25 cellular contexts compared by ENCODE assay signal in the genomic region with DNA sequence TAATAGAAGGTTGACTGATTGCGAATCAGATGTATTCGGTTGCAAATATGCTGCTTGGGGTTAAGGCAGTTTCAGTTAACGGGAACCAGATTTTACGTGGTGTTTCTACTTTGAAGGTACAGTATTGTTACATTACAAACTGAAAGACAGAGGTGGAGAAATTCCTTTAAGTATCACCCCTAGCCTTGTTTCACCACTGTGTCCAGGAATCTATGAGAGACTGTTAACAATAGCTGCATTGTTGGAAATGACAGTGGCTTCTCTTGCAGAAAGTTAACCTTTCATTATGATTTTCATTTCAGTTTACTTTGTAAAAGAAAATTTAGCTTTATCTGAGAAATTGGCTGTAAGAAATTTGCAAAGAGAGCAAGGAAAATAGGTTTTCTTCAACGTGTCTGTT. TPM values are rescaled to one million over a fixed set of nuclear protein-coding genes. Genes with fewer than 3 reads are reported as not detected.
DNase-seq lines count a peak whose midpoint lies in the region; ATAC-seq and TF ChIP-seq lines count a peak whose summit lies in the region.
"Had no signal": no experiment of that assay in that cellular context is flagged by ENCODE, and none has a peak within 500 bp of the region (broad histone marks: within the 10 kb centered on the region; RNA-seq: fewer than 3 reads in every experiment).

No MANE protein-coding gene starts in this region.

- H3K4me1 Mint-ChIP-seq in activated T-helper 2 cell treated with anti-CD3 and anti-CD28 coated beads, Interferon-gamma antibody, Interleukin-2, Interleukin-4, amounts not matched to agents 10 μg/mL and 5 μg/mL and 100 μg/mL, durations not matched to agents 14 hours and 24 hours and 36 hours (ENCODE audit: low read depth) = peaks cover 9% of the 10 kb centered on the region

- TF ChIP-seq RAD21 in neural cell (conservative IDR thresholded peaks at IDR 0.05) = no peak

- no peaks in the 10 kb centered on the region for H3K9me2 ChIP-seq in neural cell (ENCODE audit: insufficient read depth, low read length)

- TF ChIP-seq CTCF in neural cell (IDR thresholded peaks at IDR 0.05; ENCODE audit: poor library complexity, severe bottlenecking) = no peak

- no peak overlapping the region for H3K4me3 Mint-ChIP-seq in activated T-helper 2 cell treated with anti-CD3 and anti-CD28 coated beads, Interferon-gamma antibody, Interleukin-2, Interleukin-4, amounts not matched to agents 10 μg/mL and 5 μg/mL and 100 μg/mL, durations not matched to agents 14 hours and 24 hours and 36 hours (ENCODE audit: low read depth)
- H3K4me3 Mint-ChIP-seq: activated T-cell treated with anti-CD3 and anti-CD28 coated beads, Interleukin-2, amount 50 U/mL, for 4 hours had no signal

- H3K4me3 ChIP-seq in ACC112 (ENCODE audit: low read depth, low read length) (no peak overlapping the region), HUES6 (ENCODE audit: low read depth, low read length) (peak overlapping the region; percentile 86), neural cell (ENCODE audit: low read length) (peak overlapping the region; percentile 77)
- H3K4me3 ChIP-seq: esophagus muscularis mucosa, GM23248, right atrium auricular region, uterus had no signal

- peaks cover 12% of the 10 kb centered on the region for H3K4me1 ChIP-seq in ACC112 (ENCODE audit: control insufficient read depth, insufficient read depth, low read length, unreplicated experiment)
- peaks cover 15% of the 10 kb centered on the region for H3K4me1 ChIP-seq in HUES6 (ENCODE audit: control insufficient read depth, insufficient read depth, low read length)
- H3K4me1 ChIP-seq: right atrium auricular region, uterus had no signal

- H3K27ac Mint-ChIP-seq in activated T-helper 2 cell treated with anti-CD3 and anti-CD28 coated beads, Interferon-gamma antibody, Interleukin-2, Interleukin-4, amounts not matched to agents 10 μg/mL and 5 μg/mL and 100 μg/mL, durations not matched to agents 14 hours and 24 hours and 36 hours = no peak overlapping the region
- H3K27ac Mint-ChIP-seq: activated naive CD4-positive, alpha-beta T cell treated with anti-CD3 and anti-CD28 coated beads, Interleukin-2, amount 50 U/mL, for 72 hours had no signal

- no peaks in the 10 kb centered on the region for H3K36me3 Mint-ChIP-seq in activated T-helper 2 cell treated with anti-CD3 and anti-CD28 coated beads, Interferon-gamma antibody, Interleukin-2, Interleukin-4, amounts not matched to agents 10 μg/mL and 5 μg/mL and 100 μg/mL, durations not matched to agents 14 hours and 24 hours and 36 hours (ENCODE audit: low read depth)
- H3K36me3 Mint-ChIP-seq: activated naive CD4-positive, alpha-beta T cell treated with anti-CD3 and anti-CD28 coated beads, Interleukin-2, amount 50 U/mL, for 72 hours had no signal

- H3K79me2 ChIP-seq in ACC112 (ENCODE audit: control insufficient read depth, insufficient read depth, low read length, unreplicated experiment) (peaks cover 5% of the 10 kb centered on the region), neural cell (replicated peaks; ENCODE audit: insufficient read depth, low read length) (peaks cover 31% of the 10 kb centered on the region)

- peak; percentile 12 for DNase-seq in fibroblast of peridontal ligament (ENCODE audit: extremely low read depth)
- no peak for DNase-seq in activated T-helper 2 cell treated with anti-CD3 and anti-CD28 coated beads, Interferon-gamma antibody, Interleukin-2, Interleukin-4, amounts not matched to agents 10 μg/mL and 5 μg/mL and 100 μg/mL, durations not matched to agents 14 hours and 24 hours and 36 hours (ENCODE audit: low spot score)
- DNase-seq: activated CD4-positive, alpha-beta T cell treated with anti-CD3 and anti-CD28 coated beads for 1 hour; activated T-cell treated with anti-CD3 and anti-CD28 coated beads, Interleukin-2, amount 50 U/mL, for 4 hours; effector CD8-positive, alpha-beta T cell; GF-D8; GM23248; left lung; NCI-H1105 treated with DMSO at 0.1 percent for 48 hours; NCI-H2081 treated with DMSO at 0.1 percent for 48 hours; NCI-H510A treated with DMSO at 0.1 percent for 48 hours; occipital lobe; stimulated activated CD8-positive, alpha-beta memory T cell treated with anti-CD3 and anti-CD28 coated beads, Interleukin-4, amount 100 ng/mL, for 48 hours; substantia nigra; uterus had no signal

- no peaks in the 10 kb centered on the region for H3K9me3 Mint-ChIP-seq in activated T-helper 2 cell treated with anti-CD3 and anti-CD28 coated beads, Interferon-gamma antibody, Interleukin-2, Interleukin-4, amounts not matched to agents 10 μg/mL and 5 μg/mL and 100 μg/mL, durations not matched to agents 14 hours and 24 hours and 36 hours
- H3K9me3 Mint-ChIP-seq: activated naive CD4-positive, alpha-beta T cell treated with anti-CD3 and anti-CD28 coated beads, Interleukin-2, amount 50 U/mL, for 72 hours; activated T-cell treated with anti-CD3 and anti-CD28 coated beads, Interleukin-2, amount 50 U/mL, for 4 hours had no signal

- H3K9me3 ChIP-seq in HUES6 (ENCODE audit: control insufficient read depth, insufficient read depth, low read depth, low read length) (no peaks in the 10 kb centered on the region), neural cell (ENCODE audit: low read length) (no peaks in the 10 kb centered on the region)
- H3K9me3 ChIP-seq: esophagus muscularis mucosa, left lung, right atrium auricular region, uterus had no signal

- H3K36me3 ChIP-seq in ACC112 (ENCODE audit: insufficient read depth, low read length) (no peaks in the 10 kb centered on the region), HUES6 (ENCODE audit: control insufficient read depth, insufficient read depth, low read length) (0 out of 2 replicates have a peak, but pooled peaks cover 4% of the 10 kb centered on the region), neural cell (ENCODE audit: insufficient read depth, low read length) (no peaks in the 10 kb centered on the region)
- H3K36me3 ChIP-seq: esophagus muscularis mucosa, left lung, right atrium auricular region, uterus had no signal

- H4K20me1 ChIP-seq in neural cell (ENCODE audit: insufficient read depth) = no peaks in the 10 kb centered on the region

- no peaks in the 10 kb centered on the region for H3F3A ChIP-seq in neural cell (ENCODE audit: insufficient read depth, low read length, poor library complexity, severe bottlenecking)

- ATAC-seq in HG03280 (IDR thresholded peaks at IDR 0.05; ENCODE audit: unreplicated experiment) (no peak), HG03097 (IDR thresholded peaks at IDR 0.05; ENCODE audit: low FRiP score, unreplicated experiment) (no peak), GM21786 (IDR thresholded peaks at IDR 0.05; ENCODE audit: unreplicated experiment) (no peak)
- ATAC-seq: activated naive CD4-positive, alpha-beta T cell treated with anti-CD3 and anti-CD28 coated beads, Interleukin-2, amount 50 U/mL, for 72 hours; activated T-cell treated with anti-CD3 and anti-CD28 coated beads, Interleukin-2, amount 50 U/mL, for 4 hours; left lung had no signal

- peak overlapping the region; percentile 59 for H3K4me2 ChIP-seq in neural cell (ENCODE audit: low read length)

- H3K27me3 ChIP-seq in ACC112 (ENCODE audit: insufficient read depth, low read length) = no peaks in the 10 kb centered on the region
- no peaks in the 10 kb centered on the region for H3K27me3 ChIP-seq in HUES6 (ENCODE audit: control insufficient read depth, insufficient read depth, low read length)
- H3K27me3 ChIP-seq in neural cell (ENCODE audit: insufficient read depth, low read depth, low read length) = no peaks in the 10 kb centered on the region
- H3K27me3 ChIP-seq: right atrium auricular region, uterus had no signal

- intact Hi-C loops in activated T-helper 2 cell treated with anti-CD3 and anti-CD28 coated beads, Interferon-gamma antibody, Interleukin-2, Interleukin-4, amounts not matched to agents 10 μg/mL and 5 μg/mL and 100 μg/mL, durations not matched to agents 14 hours and 24 hours and 36 hours (cut with micrococcal nuclease) = loop anchor here (5.0 to 10.0 kb wide), 2 partner anchors 554 to 917 kb away; a partner anchor contains a TSS

- peaks cover 21% of the 10 kb centered on the region for H3K27me3 Mint-ChIP-seq in activated T-helper 2 cell treated with anti-CD3 and anti-CD28 coated beads, Interferon-gamma antibody, Interleukin-2, Interleukin-4, amounts not matched to agents 10 μg/mL and 5 μg/mL and 100 μg/mL, durations not matched to agents 14 hours and 24 hours and 36 hours (ENCODE audit: low read depth)

- H2AFZ ChIP-seq in ACC112 (ENCODE audit: low read length, unreplicated experiment) (peak overlapping the region; percentile 14), neural cell (ENCODE audit: low read depth, low read length) (no peak overlapping the region)
- H2AFZ ChIP-seq: GM23248 had no signal

- no peak for TF ChIP-seq EP300 in neural cell (conservative IDR thresholded peaks at IDR 0.05; ENCODE audit: poor library complexity, severe bottlenecking)

- H3K27ac ChIP-seq in ACC112 (ENCODE audit: low read depth, low read length) (no peak overlapping the region), HUES6 (ENCODE audit: low read depth, low read length) (no peak overlapping the region), neural cell (ENCODE audit: low read length) (no peak overlapping the region)
- H3K27ac ChIP-seq: C4-2B, esophagus muscularis mucosa, GM23248, left lung, right atrium auricular region, uterus had no signal

- no peak overlapping the region for H3K9ac ChIP-seq in HUES6 (ENCODE audit: low read length)
- H3K9ac ChIP-seq in neural cell (ENCODE audit: low read length) = peak overlapping the region; percentile 72
- H3K9ac ChIP-seq: GM23248 had no signal

RNA-seq across cellular contexts. Expression of a gene that starts 2.6 kb away (rescaled TPM):
- 5.1 and 5.3 TPM in 2 replicates for polyA plus RNA-seq in neural cell
- 30.4 and 39.0 TPM in 2 replicates for polyA minus RNA-seq in neural cell
- total RNA-seq in activated T-helper 2 cell treated with anti-CD3 and anti-CD28 coated beads, Interferon-gamma antibody, Interleukin-2, Interleukin-4, amounts not matched to agents 10 μg/mL and 5 μg/mL and 100 μg/mL, durations not matched to agents 14 hours and 24 hours and 36 hours = 0.46 and 0.76 TPM in 2 replicates
